15 cellular contexts compared by ENCODE assay signal in genomic region chr1:107844009-107844408, GRCh38.
DNase-seq lines count a peak whose midpoint lies in the region; ATAC-seq and TF ChIP-seq lines count a peak whose summit lies in the region.
"Had no signal": no experiment of that assay in that cellular context is flagged by ENCODE, and none has a peak within 500 bp of the region (broad histone marks: within the 10 kb centered on the region; RNA-seq: fewer than 3 reads in every experiment).

No MANE protein-coding gene starts in this region.

- no peak overlapping the region for H3K4me3 Mint-ChIP-seq in endodermal cell

- ATAC-seq in left ventricle myocardium superior (no peak), lower lobe of right lung (no peak), HG02623 (IDR thresholded peaks at IDR 0.05; ENCODE audit: unreplicated experiment) (no peak)

- no peaks in the 10 kb centered on the region for H3F3A ChIP-seq in SU-DHL-6 (ENCODE audit: insufficient read depth)

- 91 to 92% methylated on average over 6 of the region's 6 CpGs for WGBS in endodermal cell (ENCODE audit: insufficient coverage in 1 of 2, insufficient read length in 1 of 2), 2 experiments
- WGBS in ovary, 3 donors, result 76 to 84% (median 77%) methylated on average over 6 of the region's 6 CpGs

- no peak for TF ChIP-seq POLR2A in ovary (IDR thresholded peaks at IDR 0.05)

- H3K4me1 ChIP-seq in left ventricle myocardium inferior (peaks cover 20% of the 10 kb centered on the region), lower lobe of right lung (peaks cover 39% of the 10 kb centered on the region), endodermal cell (ENCODE audit: control insufficient read depth, insufficient read depth, low read length) (no peaks in the 10 kb centered on the region), ovary (ENCODE audit: insufficient read depth) (no peaks in the 10 kb centered on the region)

- H3K27me3 Mint-ChIP-seq in endodermal cell (ENCODE audit: insufficient read depth), result no peaks in the 10 kb centered on the region

- peaks cover 4% of the 10 kb centered on the region for H3K36me3 Mint-ChIP-seq in endodermal cell (ENCODE audit: low read depth)

- peak overlapping the region; percentile 15 for H3K4me2 ChIP-seq in SU-DHL-6 (ENCODE audit: low read depth, low read length, poor library complexity, severe bottlenecking)

- H3K9me3 ChIP-seq in left ventricle myocardium inferior (replicated peaks) (peaks cover 42% of the 10 kb centered on the region), SU-DHL-6 (ENCODE audit: insufficient read depth, low read length) (no peaks in the 10 kb centered on the region), lower lobe of right lung (no peaks in the 10 kb centered on the region), endodermal cell (ENCODE audit: control insufficient read depth, low read length) (no peaks in the 10 kb centered on the region), ovary (no peaks in the 10 kb centered on the region)
- H3K9me3 ChIP-seq: esophagus squamous epithelium had no signal

- H3K9ac ChIP-seq in SU-DHL-6 (ENCODE audit: low read length) (no peak overlapping the region), endodermal cell (ENCODE audit: extremely low read depth, low read length, poor library complexity, severe bottlenecking) (no peak overlapping the region)

- H3K36me3 ChIP-seq in left ventricle myocardium inferior, result no peaks in the 10 kb centered on the region
- H3K36me3 ChIP-seq in SU-DHL-6 (ENCODE audit: low read length), result no peaks in the 10 kb centered on the region
- H3K36me3 ChIP-seq in lower lobe of right lung, result no peaks in the 10 kb centered on the region
- no peaks in the 10 kb centered on the region for H3K36me3 ChIP-seq in endodermal cell (ENCODE audit: control insufficient read depth, insufficient read depth, low read length)
- H3K36me3 ChIP-seq in ovary, result no peaks in the 10 kb centered on the region
- H3K36me3 ChIP-seq: esophagus squamous epithelium had no signal

- DNase-seq in left ventricle myocardium inferior (no peak), left ventricle myocardium superior (no peak), lower lobe of right lung (no peak), NOMO-1 treated with dmso at 0.1 percent for 144 hours (lab: John Stamatoyannopoulos, UW; ENCODE audit: unreplicated experiment) (no peak), endodermal cell (no peak), ovary (no peak)
- DNase-seq: esophagus squamous epithelium; GF-D8; glutamatergic neuron; NCI-H1694; NCI-H2227 treated with DMSO at 0.1 percent for 48 hours; retina; stimulated activated CD4-positive, alpha-beta T cell treated with anti-CD3 and anti-CD28 coated beads, Interleukin-15, amount 100 ng/mL, for 24 hours had no signal

- TF ChIP-seq EP300 in ovary (IDR thresholded peaks at IDR 0.05), result no peak

- no peak overlapping the region for H2AFZ ChIP-seq in SU-DHL-6 (ENCODE audit: low read depth, low read length, severe bottlenecking)

- no peaks in the 10 kb centered on the region for H3K9me2 ChIP-seq in SU-DHL-6 (replicated peaks; ENCODE audit: insufficient read depth, low read length)

- H3K27ac Mint-ChIP-seq in endodermal cell, result no peak overlapping the region

- intact Hi-C loops in left ventricle myocardium inferior (cut with micrococcal nuclease), result loop anchor here (10.0 kb wide), 1 partner anchor 121 kb away; the partner anchor contains the start of gene VAV3
- intact Hi-C loops in left ventricle myocardium superior (cut with micrococcal nuclease), result no loop called here
- intact Hi-C loops in lower lobe of right lung (cut with DNase I), result no loop called here
- intact Hi-C loops in ovary (cut with DNase I), result no loop called here

- peaks cover 32% of the 10 kb centered on the region for H3K4me1 Mint-ChIP-seq in endodermal cell

- H3K9me3 Mint-ChIP-seq in endodermal cell, result peaks cover 12% of the 10 kb centered on the region

- H3K27ac ChIP-seq in left ventricle myocardium inferior (replicated peaks), result peak overlapping the region; percentile 64
- no peak overlapping the region for H3K27ac ChIP-seq in SU-DHL-6 (ENCODE audit: low read depth, low read length)
- peak overlapping the region; percentile 36 for H3K27ac ChIP-seq in lower lobe of right lung
- no peak overlapping the region for H3K27ac ChIP-seq in endodermal cell (ENCODE audit: low read depth, low read length)
- H3K27ac ChIP-seq in ovary, result no peak overlapping the region
- H3K27ac ChIP-seq: esophagus squamous epithelium had no signal

- no peaks in the 10 kb centered on the region for H3K27me3 ChIP-seq in left ventricle myocardium inferior (ENCODE audit: low read depth)
- no peaks in the 10 kb centered on the region for H3K27me3 ChIP-seq in SU-DHL-6 (ENCODE audit: low read length)
- no peaks in the 10 kb centered on the region for H3K27me3 ChIP-seq in lower lobe of right lung (ENCODE audit: low read depth)
- no peaks in the 10 kb centered on the region for H3K27me3 ChIP-seq in endodermal cell (ENCODE audit: control insufficient read depth, insufficient read depth, low read length, poor library complexity, severe bottlenecking)
- H3K27me3 ChIP-seq in ovary, result no peaks in the 10 kb centered on the region

- no peak overlapping the region for H3K4me3 ChIP-seq in left ventricle myocardium inferior
- no peak overlapping the region for H3K4me3 ChIP-seq in SU-DHL-6 (ENCODE audit: insufficient read depth, low read length, poor library complexity, severe bottlenecking)
- H3K4me3 ChIP-seq in lower lobe of right lung, result no peak overlapping the region
- H3K4me3 ChIP-seq in endodermal cell (ENCODE audit: low read length), result no peak overlapping the region
- no peak overlapping the region for H3K4me3 ChIP-seq in ovary
- H3K4me3 ChIP-seq: esophagus squamous epithelium had no signal

- no peaks in the 10 kb centered on the region for H4K20me1 ChIP-seq in SU-DHL-6 (ENCODE audit: low read depth, low read length)

- H3K79me2 ChIP-seq in SU-DHL-6 (ENCODE audit: insufficient read depth, low read length), result no peaks in the 10 kb centered on the region

- TF ChIP-seq CTCF in left ventricle myocardium inferior (IDR thresholded peaks at IDR 0.05; ENCODE audit: borderline replicate concordance), result no peak
- TF ChIP-seq CTCF in SU-DHL-6 (IDR thresholded peaks at IDR 0.05; ENCODE audit: insufficient read depth, low read length, poor library complexity, severe bottlenecking), result no peak
- TF ChIP-seq CTCF in lower lobe of right lung (IDR thresholded peaks at IDR 0.05), result no peak
- TF ChIP-seq CTCF in endodermal cell (conservative IDR thresholded peaks at IDR 0.05), result no peak
- TF ChIP-seq CTCF in ovary (IDR thresholded peaks at IDR 0.05), result no peak

Comparison
In these comparisons a context has a peak if more than half of its experiments do, and no peak if none do; other contexts are left out.
1. H3K27ac ChIP-seq: peak in left ventricle myocardium inferior (single experiment) and lower lobe of right lung (single experiment); none in SU-DHL-6 (single experiment), endodermal cell (single experiment) and ovary (0 of 2).